23 cellular contexts compared by ENCODE assay signal in the genomic region with DNA sequence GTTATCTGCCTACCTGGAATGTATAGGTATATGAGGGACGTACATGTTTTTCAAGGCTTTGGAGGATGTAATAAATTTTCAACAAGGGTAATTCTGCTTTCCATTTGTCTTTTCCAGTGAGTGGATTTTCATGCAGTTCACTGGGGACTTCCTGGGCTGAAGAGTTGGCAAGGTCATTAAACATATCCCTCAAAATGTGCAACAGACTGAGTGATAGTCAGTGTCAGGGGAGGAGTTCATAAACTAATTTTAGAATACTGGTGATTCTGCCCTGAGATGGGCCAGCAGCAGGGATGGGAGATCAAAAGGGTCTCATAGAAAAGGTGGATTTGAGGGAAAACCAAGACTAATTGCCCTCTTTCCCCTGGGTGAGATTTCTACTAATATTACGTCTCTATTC.
"Had no signal": no experiment of that assay in that cellular context is flagged by ENCODE, and none has a peak within 500 bp of the region (broad histone marks: within the 10 kb centered on the region; RNA-seq: fewer than 3 reads in every experiment).

No MANE protein-coding gene starts in this region.

- H3K9me3 Mint-ChIP-seq: activated CD4-positive, alpha-beta memory T cell treated with anti-CD3 and anti-CD28 coated beads for 36 hours; endodermal cell; memory B cell; naive B cell; neural progenitor cell; stimulated activated naive CD8-positive, alpha-beta T cell treated with anti-CD3 and anti-CD28 coated beads, Interleukin-15, Interleukin-2, amounts not matched to agents 100 ng/mL and 50 ng/mL, for 24 hours; WTC11 had no signal

- ATAC-seq: activated naive CD4-positive, alpha-beta T cell treated with anti-CD3 and anti-CD28 coated beads, Interleukin-2, amount 50 U/mL, for 72 hours; left colon; mucosa of descending colon; WTC11 had no signal

- H3K27me3 Mint-ChIP-seq: activated CD4-positive, alpha-beta memory T cell treated with anti-CD3 and anti-CD28 coated beads for 36 hours; memory B cell; naive B cell; stimulated activated naive CD8-positive, alpha-beta T cell treated with anti-CD3 and anti-CD28 coated beads, Interleukin-15, Interleukin-2, amounts not matched to agents 100 ng/mL and 50 ng/mL, for 24 hours had no signal

- H3K27ac Mint-ChIP-seq: activated CD4-positive, alpha-beta memory T cell treated with anti-CD3 and anti-CD28 coated beads for 36 hours; endodermal cell; memory B cell; stimulated activated naive CD8-positive, alpha-beta T cell treated with anti-CD3 and anti-CD28 coated beads, Interleukin-15, Interleukin-2, amounts not matched to agents 100 ng/mL and 50 ng/mL, for 24 hours had no signal

- FAIRE-seq: keratinocyte had no signal

- H3K27ac ChIP-seq: neural progenitor cell, thyroid gland had no signal

- H3K36me3 Mint-ChIP-seq: memory B cell, naive B cell had no signal

- H3K4me3 ChIP-seq: mucosa of descending colon, neural progenitor cell, thyroid gland had no signal

- H2AFZ ChIP-seq: neural progenitor cell had no signal

- H3K9ac ChIP-seq: neural progenitor cell had no signal

- H3K4me2 ChIP-seq: neural progenitor cell had no signal

- DNase-seq: activated CD4-positive, alpha-beta memory T cell treated with anti-CD3 and anti-CD28 coated beads for 36 hours; activated CD4-positive, alpha-beta T cell treated with anti-CD3 and anti-CD28 coated beads for 4 hours; activated gamma-delta T cell treated with Interleukin-2 at 50 U/mL for 16 hours; activated T-cell treated with anti-CD3 and anti-CD28 coated beads for 4 hours; amygdala; cerebellar nuclear complex; endodermal cell; foreskin fibroblast; left colon; mucosa of descending colon; naive B cell; stimulated activated CD4-positive, alpha-beta T cell treated with anti-CD3 and anti-CD28 coated beads, Interleukin-12 subunit alpha, Interleukin-12 subunit beta, amount 100 ng/mL, for 4 hours; stimulated activated CD4-positive, alpha-beta T cell treated with anti-CD3 and anti-CD28 coated beads, Interleukin-4, amount 100 ng/mL, for 4 hours; substantia nigra; T-helper 1 cell; T-helper 9 cell; thyroid gland had no signal

- H3K36me3 ChIP-seq: neural progenitor cell, thyroid gland had no signal

- H3K27me3 ChIP-seq: neural progenitor cell, thyroid gland had no signal

- H3K4me3 Mint-ChIP-seq: activated CD4-positive, alpha-beta memory T cell treated with anti-CD3 and anti-CD28 coated beads for 36 hours; endodermal cell; neural progenitor cell; stimulated activated naive CD8-positive, alpha-beta T cell treated with anti-CD3 and anti-CD28 coated beads, Interleukin-15, Interleukin-2, amounts not matched to agents 100 ng/mL and 50 ng/mL, for 24 hours; WTC11 had no signal

- H3K9me3 ChIP-seq: mucosa of descending colon, thyroid gland had no signal
